Comparison of ENCODE assay signal across 10 cellular contexts in the genomic region with DNA sequence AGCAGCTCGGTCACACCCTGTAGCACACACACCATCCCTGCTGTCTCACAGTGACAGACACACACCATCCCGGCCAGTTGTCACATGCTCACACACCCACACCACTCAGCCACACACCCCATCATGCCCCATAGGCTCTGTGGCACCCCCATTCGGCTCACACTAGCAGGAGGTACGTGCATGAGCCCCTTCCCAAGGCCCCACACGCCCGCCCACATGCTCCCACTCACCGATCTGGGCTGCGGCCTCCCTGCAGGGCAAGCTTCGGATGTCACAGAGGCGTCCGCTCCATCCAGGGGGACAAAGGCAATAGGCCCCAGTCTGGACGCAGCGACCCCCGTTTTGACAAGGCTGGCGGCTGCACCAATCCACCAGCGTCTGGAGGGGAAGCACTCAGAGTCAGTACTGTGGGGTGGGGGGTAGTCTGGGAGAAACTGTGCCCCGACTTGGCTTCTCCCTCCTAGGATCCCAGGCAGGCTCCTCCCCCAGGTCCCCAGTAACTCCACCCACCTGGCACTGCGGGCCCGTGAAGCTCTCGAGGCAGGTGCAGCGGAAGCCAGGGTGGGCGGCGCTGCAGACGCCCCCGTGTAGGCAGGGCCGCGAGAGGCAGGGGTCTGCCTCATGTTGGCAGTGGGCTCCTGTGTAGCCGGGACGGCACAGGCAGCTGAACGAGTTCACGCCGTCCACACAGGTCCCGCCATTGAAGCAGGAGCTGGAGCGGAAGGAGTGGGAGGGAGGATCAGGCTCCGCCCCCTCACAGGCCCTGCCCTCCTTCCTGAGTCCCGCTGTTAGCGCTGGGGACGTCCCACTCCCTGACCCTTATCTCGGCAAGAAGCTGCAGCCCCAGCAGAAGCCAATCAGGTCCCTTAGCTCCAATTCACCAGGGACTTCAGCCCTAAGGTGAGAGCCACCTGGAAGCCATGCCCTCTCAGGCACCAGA. TPM values are rescaled to one million over a fixed set of nuclear protein-coding genes. Genes with fewer than 3 reads are reported as not detected.
DNase-seq lines count a peak whose midpoint lies in the region; ATAC-seq, FAIRE-seq and TF ChIP-seq lines count a peak whose summit lies in the region.
"Had no signal": no experiment of that assay in that cellular context is flagged by ENCODE, and none has a peak within 500 bp of the region (broad histone marks: within the 10 kb centered on the region; RNA-seq: fewer than 3 reads in every experiment).

No MANE protein-coding gene starts in this region.

- H3K4me3 ChIP-seq in duodenal mucosa (ENCODE audit: low read depth in 1 of 2, low read length in 2 of 2), result peak overlapping the region; percentile 67 to 69
- no peak overlapping the region for H3K4me3 ChIP-seq in osteoblast (ENCODE audit: insufficient read depth, low read length)
- H3K4me3 ChIP-seq: ovary had no signal

- no peak overlapping the region for H2BK20ac ChIP-seq in H9 (ENCODE audit: low read depth, low read length, poor library complexity, severe bottlenecking)

- no peaks in the 10 kb centered on the region for H3K4me1 ChIP-seq in H9 (ENCODE audit: insufficient read depth, low read length)
- peaks cover 0 to 18% of the 10 kb centered on the region in 2 donors for H3K4me1 ChIP-seq in duodenal mucosa (ENCODE audit: control insufficient read depth in 1 of 2, insufficient read depth in 2 of 2, low read length in 2 of 2)
- H3K4me1 ChIP-seq in osteoblast (ENCODE audit: insufficient read depth, low read length), result no peaks in the 10 kb centered on the region

- H2AFZ ChIP-seq in H9 (ENCODE audit: low read length) (no peak overlapping the region), osteoblast (ENCODE audit: low read length) (no peak overlapping the region)

- H4K91ac ChIP-seq in H9 (ENCODE audit: insufficient read length, low read depth, low read length), result no peak overlapping the region

- H3K9ac ChIP-seq in H9 (ENCODE audit: extremely low read depth, insufficient read length, low read length) (no peak overlapping the region), duodenal mucosa (ENCODE audit: low read depth in 1 of 2, low read length in 2 of 2) (peak overlapping the region in 1 of 2 donors; percentile 19)

- no peaks in the 10 kb centered on the region for H3K36me3 ChIP-seq in duodenal mucosa (ENCODE audit: control insufficient read depth in 1 of 2, insufficient read depth in 2 of 2, low read length in 2 of 2)
- H3K36me3 ChIP-seq in osteoblast (ENCODE audit: insufficient read depth, low read length), result peaks cover 57% of the 10 kb centered on the region
- H3K36me3 ChIP-seq: ovary had no signal

- H3K27ac ChIP-seq in H9 (ENCODE audit: insufficient read length, low read depth, low read length) (no peak overlapping the region), duodenal mucosa (ENCODE audit: low read depth, low read length) (no peak overlapping the region), osteoblast (ENCODE audit: low read depth, low read length) (no peak overlapping the region)
- H3K27ac ChIP-seq: ovary had no signal

- no peak for ATAC-seq in GM21576 (IDR thresholded peaks at IDR 0.05; ENCODE audit: unreplicated experiment)

- no peaks in the 10 kb centered on the region for H3K79me1 ChIP-seq in H9 (ENCODE audit: insufficient read depth, low read depth, low read length, poor library complexity, severe bottlenecking)

- H3K9me3 ChIP-seq in H9 (ENCODE audit: control insufficient read depth, low read depth, low read length) (no peaks in the 10 kb centered on the region), duodenal mucosa (ENCODE audit: control insufficient read depth in 1 of 2, low read length in 2 of 2) (no peaks in the 10 kb centered on the region), osteoblast (ENCODE audit: low read depth, low read length) (no peaks in the 10 kb centered on the region)
- H3K9me3 ChIP-seq: ovary had no signal

- no peak overlapping the region for H3K23ac ChIP-seq in H9 (ENCODE audit: insufficient read length, low read depth, low read length)

- no peak for TF ChIP-seq CTCF in H9 (conservative IDR thresholded peaks at IDR 0.05)
- TF ChIP-seq CTCF in osteoblast (IDR thresholded peaks at IDR 0.05; ENCODE audit: extremely low read depth, low read depth, low read length), result no peak

- no peaks in the 10 kb centered on the region for H3K27me3 ChIP-seq in H9 (ENCODE audit: insufficient read depth, low read length)
- H3K27me3 ChIP-seq in duodenal mucosa (ENCODE audit: control insufficient read depth in 1 of 2, insufficient read depth in 2 of 2, low read length in 2 of 2), result no peaks in the 10 kb centered on the region
- H3K27me3 ChIP-seq in osteoblast (ENCODE audit: insufficient read depth, low read length), result no peaks in the 10 kb centered on the region
- H3K27me3 ChIP-seq: ovary had no signal

- no peaks in the 10 kb centered on the region for H3K79me2 ChIP-seq in H9 (ENCODE audit: insufficient read depth, low read length)
- peaks cover 4% of the 10 kb centered on the region for H3K79me2 ChIP-seq in osteoblast (ENCODE audit: insufficient read depth, low read length)

- H3K36me3 Mint-ChIP-seq in H9 (ENCODE audit: insufficient read depth in 1 of 3, low read depth in 3 of 3), result peaks cover 29 to 78% (median 68%) of the 10 kb centered on the region in 3 experiments

- H3K18ac ChIP-seq in H9 (ENCODE audit: insufficient read length, low read depth, low read length), result no peak overlapping the region

- H4K5ac ChIP-seq in H9 (ENCODE audit: insufficient read length, low read depth, low read length), result no peak overlapping the region

- peak overlapping the region in 1 of 3 experiments; percentile 60; a peak in 2 of 7 replicates for H3K27ac Mint-ChIP-seq in H9
- H3K27ac Mint-ChIP-seq: HFFc6 had no signal

- H2BK12ac ChIP-seq in H9 (ENCODE audit: insufficient read length, low read depth, low read length), result no peak overlapping the region

- no peaks in the 10 kb centered on the region for H3K27me3 Mint-ChIP-seq in H9 (ENCODE audit: low read depth)

- no peak overlapping the region for H2BK15ac ChIP-seq in H9 (ENCODE audit: low read depth, low read length)

- H3K4ac ChIP-seq in H9 (ENCODE audit: low read depth, low read length), result no peak overlapping the region

- no peaks in the 10 kb centered on the region for H3K9me3 Mint-ChIP-seq in H9
- H3K9me3 Mint-ChIP-seq: HFFc6 had no signal

- no peak overlapping the region for H3K14ac ChIP-seq in H9 (ENCODE audit: insufficient read depth, low read length)

- H4K8ac ChIP-seq in H9 (replicated peaks; ENCODE audit: insufficient read length, low read depth, low read length), result no peak overlapping the region

- peak; percentile 93 for DNase-seq in H9
- DNase-seq in NCI-H2196 treated with DMSO at 0.1 percent for 48 hours (lab: John Stamatoyannopoulos, UW; ENCODE audit: unreplicated experiment), result peak; percentile 70
- peak; percentile 61 for DNase-seq in osteoblast (ENCODE audit: insufficient read length, low spot score, missing footprints)
- no peak for DNase-seq in putamen (ENCODE audit: low spot score)
- no peak for DNase-seq in GM12891 (ENCODE audit: insufficient read length, low spot score)
- no peak for DNase-seq in HTR-8/SVneo (ENCODE audit: insufficient read length, low spot score)
- DNase-seq: HFFc6, ovary had no signal

- no peaks in the 10 kb centered on the region for H3K23me2 ChIP-seq in H9 (ENCODE audit: insufficient read length, low read depth, low read length, poor library complexity, severe bottlenecking)

- no CpG with 5 or more reads among the region's 39 CpGs for WGBS in H9 (ENCODE audit: extremely low coverage, insufficient read length, low lambda C conversion rate)

- H2AK5ac ChIP-seq in H9 (ENCODE audit: insufficient read length, low read length), result no peak overlapping the region

- H3K56ac ChIP-seq in H9 (ENCODE audit: insufficient read length, low read depth, low read length), result no peak overlapping the region

- H4K20me1 ChIP-seq in H9 (ENCODE audit: control insufficient read depth, insufficient read depth, insufficient read length), result no peaks in the 10 kb centered on the region
- peaks cover 20% of the 10 kb centered on the region for H4K20me1 ChIP-seq in osteoblast (ENCODE audit: insufficient read depth, low read length)

- peak overlapping the region in 1 of 2 experiments; percentile 17; a peak in 2 of 5 replicates for H3K4me3 Mint-ChIP-seq in H9
- H3K4me3 Mint-ChIP-seq: HFFc6 had no signal

- H3K4me2 ChIP-seq in H9 (ENCODE audit: insufficient read depth, insufficient read length, low read length) (no peak overlapping the region), osteoblast (ENCODE audit: insufficient read depth, low read length) (no peak overlapping the region)

- no peak overlapping the region for H2BK5ac ChIP-seq in H9 (ENCODE audit: insufficient read length, low read length)

- TF ChIP-seq POLR2A in GM12891 (IDR thresholded peaks at IDR 0.05; ENCODE audit: low read depth, low read length), result no peak

- H3K4me1 Mint-ChIP-seq in H9, result peaks cover 4 to 16% of the 10 kb centered on the region in 2 experiments

- no peak overlapping the region for H2BK120ac ChIP-seq in H9 (ENCODE audit: low read depth, low read length, poor library complexity, severe bottlenecking)

- no peak overlapping the region for H3T11ph ChIP-seq in H9 (ENCODE audit: low read length)

- FAIRE-seq in GM12891 (lab: Jason Lieb, UNC) (no peak), HTR-8/SVneo (lab: Jason Lieb, UNC) (no peak)

TF ChIP-seq in GM12891, 5 proteins besides CTCF, POLR2A, EP300 and RAD21:
- TF ChIP-seq TAF1 (IDR thresholded peaks at IDR 0.05; ENCODE audit: low read depth, low read length) (no peak), POLR2AphosphoS5 (IDR thresholded peaks at IDR 0.05; ENCODE audit: low read depth, low read length) (no peak), SPI1 (IDR thresholded peaks at IDR 0.05; ENCODE audit: low read depth, low read length) (no peak), PAX5 (IDR thresholded peaks at IDR 0.05; ENCODE audit: insufficient read depth, low read length, severe bottlenecking) (no peak), POU2F2 (IDR thresholded peaks at IDR 0.05; ENCODE audit: low read depth, low read length) (no peak)
TF ChIP-seq in GM12891: peak in this region for 0.

RNA-seq across cellular contexts. Expression of a gene that starts 20.1 kb away (rescaled TPM):
- total RNA-seq in H9 (2021) (164 and 165 TPM in 2 replicates), osteoblast (49.8 and 51.8 TPM in 2 replicates)
- 0.42 TPM for polyA plus RNA-seq in GM12891 (2012; ENCODE audit: low read depth, missing spikeins)

RNA-seq across cellular contexts. Expression of a gene that starts 51.5 kb away (rescaled TPM):
- total RNA-seq in H9 (2021), result 26.7 and 27.4 TPM in 2 replicates
- 0.29 TPM in 1 of 2 replicates, not detected in the other for total RNA-seq in osteoblast
- 0.14 TPM for polyA plus RNA-seq in GM12891 (2012; ENCODE audit: low read depth, missing spikeins)

Comparison
In these comparisons a context has a peak if more than half of its experiments do, and no peak if none do; other contexts are left out.
1. DNase-seq: peak in H9 (single experiment), NCI-H2196 treated with DMSO at 0.1 percent for 48 hours (single experiment) and osteoblast (single experiment); none in putamen (single experiment), GM12891 (single experiment) and HTR-8/SVneo (single experiment).
2. RNA of a gene that starts 51.5 kb away (total RNA-seq): 26.7 to 27.4 TPM in H9; 0.29 TPM in osteoblast; every median in the first group is over 10 times any median in the second.